In the genomic region with DNA sequence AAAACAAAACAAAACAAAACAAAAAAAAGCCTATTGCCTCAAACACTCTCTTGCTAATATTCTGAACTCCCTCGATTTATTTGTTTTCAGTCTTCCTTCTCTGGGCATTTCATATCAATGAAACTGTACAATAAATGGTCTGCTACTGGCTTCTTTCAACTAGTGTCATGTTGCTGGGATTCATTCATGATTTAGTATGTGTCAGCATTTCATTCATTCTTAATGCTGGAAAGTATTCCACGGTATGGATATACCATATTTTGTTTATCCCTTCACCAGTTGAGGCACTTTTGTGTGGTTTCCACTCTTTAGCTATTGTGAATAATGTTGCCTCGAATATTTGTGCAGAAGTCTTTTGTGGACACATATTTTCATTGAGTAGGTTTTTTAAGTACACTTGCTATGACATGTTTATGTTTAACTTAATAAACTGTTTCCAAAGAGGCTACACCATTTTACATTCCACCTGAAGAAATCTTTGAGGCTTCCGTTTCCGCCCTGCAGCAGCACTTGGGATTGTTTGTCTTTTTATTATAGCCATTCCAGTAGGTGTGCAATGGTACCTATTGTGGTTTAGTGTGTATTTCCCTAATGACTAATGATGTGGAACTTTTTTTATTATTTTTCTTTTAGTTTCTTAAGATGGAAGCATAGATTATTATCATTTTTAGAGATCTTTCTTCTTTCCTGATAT, we compare ENCODE assay signal across 30 cellular contexts.
"Had no signal": no experiment of that assay in that cellular context is flagged by ENCODE, and none has a peak within 500 bp of the region (broad histone marks: within the 10 kb centered on the region; RNA-seq: fewer than 3 reads in every experiment).

No MANE protein-coding gene starts in this region.

- H3K4me1 Mint-ChIP-seq: activated CD4-positive, alpha-beta T cell treated with anti-CD3 and anti-CD28 coated beads for 36 hours; activated CD4-positive, alpha-beta T cell treated with anti-CD3 and anti-CD28 coated beads, Interleukin-2, amount 10 ng/mL, durations not matched to agents 24 days and 14 days; activated CD8-positive, alpha-beta memory T cell treated with anti-CD3 and anti-CD28 coated beads, Interleukin-2, amount 10 ng/mL, durations not matched to agents 7 days and 5 days; activated naive CD4-positive, alpha-beta T cell treated with anti-CD3 and anti-CD28 coated beads, Interleukin-2, amount 50 U/mL, for 24 hours; activated naive CD8-positive, alpha-beta T cell treated with anti-CD3 and anti-CD28 coated beads for 36 hours; activated naive CD8-positive, alpha-beta T cell treated with anti-CD3 and anti-CD28 coated beads, Interleukin-2, amount 50 U/mL, for 24 hours; brain; central memory CD8-positive, alpha-beta T cell had no signal

- H3K9me3 ChIP-seq: ascending aorta, gastrocnemius medialis had no signal

- H3K27me3 ChIP-seq: ascending aorta, breast epithelium, gastrocnemius medialis, heart right ventricle had no signal

- H3K27me3 Mint-ChIP-seq: activated CD4-positive, alpha-beta memory T cell treated with anti-CD3 and anti-CD28 coated beads for 36 hours; activated CD4-positive, alpha-beta T cell treated with anti-CD3 and anti-CD28 coated beads for 36 hours; activated CD4-positive, alpha-beta T cell treated with anti-CD3 and anti-CD28 coated beads, Interleukin-2, amount 10 ng/mL, durations not matched to agents 24 days and 14 days; activated CD8-positive, alpha-beta memory T cell treated with anti-CD3 and anti-CD28 coated beads, Interleukin-2, amount 10 ng/mL, durations not matched to agents 7 days and 5 days; activated naive CD4-positive, alpha-beta T cell treated with anti-CD3 and anti-CD28 coated beads, Interleukin-2, amount 50 U/mL, for 24 hours; activated naive CD8-positive, alpha-beta T cell treated with anti-CD3 and anti-CD28 coated beads for 36 hours; activated naive CD8-positive, alpha-beta T cell treated with anti-CD3 and anti-CD28 coated beads, Interleukin-2, amount 50 U/mL, for 24 hours; central memory CD8-positive, alpha-beta T cell; dendritic cell treated with granulocyte-macrophage colony-stimulating factor and Interleukin-4, amounts not matched to agents 40 ng/mL and 50 ng/mL, for 4 days had no signal

- H3K4me3 Mint-ChIP-seq: activated CD4-positive, alpha-beta memory T cell treated with anti-CD3 and anti-CD28 coated beads for 36 hours; activated CD4-positive, alpha-beta T cell treated with anti-CD3 and anti-CD28 coated beads for 36 hours; activated CD4-positive, alpha-beta T cell treated with anti-CD3 and anti-CD28 coated beads, Interleukin-2, amount 10 ng/mL, durations not matched to agents 24 days and 14 days; activated CD8-positive, alpha-beta memory T cell treated with anti-CD3 and anti-CD28 coated beads, Interleukin-2, amount 10 ng/mL, durations not matched to agents 7 days and 5 days; activated CD8-positive, alpha-beta T cell treated with anti-CD3 and anti-CD28 coated beads, Interleukin-2, amount 10 ng/mL, durations not matched to agents 7 days and 5 days; activated naive CD4-positive, alpha-beta T cell treated with anti-CD3 and anti-CD28 coated beads for 36 hours; activated naive CD4-positive, alpha-beta T cell treated with anti-CD3 and anti-CD28 coated beads, Interleukin-2, amount 50 U/mL, for 24 hours; activated naive CD8-positive, alpha-beta T cell treated with anti-CD3 and anti-CD28 coated beads for 36 hours; activated naive CD8-positive, alpha-beta T cell treated with anti-CD3 and anti-CD28 coated beads, Interleukin-2, amount 50 U/mL, for 24 hours; activated T-helper 1 cell treated with anti-CD3 and anti-CD28 coated beads, Interleukin-12 subunit alpha, Interleukin-12 subunit beta, Interleukin-2, Interleukin-4 antibody, amounts not matched to agents 30 ng/mL and 10 ng/mL and 1 ng/mL, durations not matched to agents 14 hours and 24 hours and 36 hours; brain; central memory CD8-positive, alpha-beta T cell; dendritic cell treated with granulocyte-macrophage colony-stimulating factor and Interleukin-4, amounts not matched to agents 40 ng/mL and 50 ng/mL, for 4 days had no signal

- DNase-seq: activated CD4-positive, alpha-beta memory T cell treated with anti-CD3 and anti-CD28 coated beads for 36 hours; activated CD4-positive, alpha-beta T cell treated with anti-CD3 and anti-CD28 coated beads for 36 hours; activated CD4-positive, alpha-beta T cell treated with anti-CD3 and anti-CD28 coated beads, Interleukin-2, amount 10 ng/mL, durations not matched to agents 24 days and 14 days; activated CD4-positive, CD25-positive, alpha-beta regulatory T cell; activated CD4-positive, CD25-positive, alpha-beta regulatory T cell treated with anti-CD3 and anti-CD28 coated beads, Interleukin-2, amount 50 U/mL, for 72 hours; activated CD8-positive, alpha-beta memory T cell treated with anti-CD3 and anti-CD28 coated beads, Interleukin-2, amount 10 ng/mL, durations not matched to agents 7 days and 5 days; activated CD8-positive, alpha-beta memory T cell treated with anti-CD3 and anti-CD28 coated beads, Interleukin-2, amount 50 U/mL, for 4 hours; activated CD8-positive, alpha-beta T cell treated with anti-CD3 and anti-CD28 coated beads, Interleukin-2, amount 10 ng/mL, durations not matched to agents 7 days and 5 days; activated effector memory CD4-positive, alpha-beta T cell treated with anti-CD3 and anti-CD28 coated beads, Interleukin-2, amount 50 U/mL, for 16 hours; activated naive CD4-positive, alpha-beta T cell treated with anti-CD3 and anti-CD28 coated beads for 36 hours; activated naive CD8-positive, alpha-beta T cell treated with anti-CD3 and anti-CD28 coated beads for 36 hours; activated naive CD8-positive, alpha-beta T cell treated with anti-CD3 and anti-CD28 coated beads, Interleukin-2, amount 50 U/mL, for 24 hours; activated T-cell treated with anti-CD3 and anti-CD28 coated beads, Interleukin-2, amount 50 U/mL, for 1 hour; activated T-cell treated with anti-CD3 and anti-CD28 coated beads, Interleukin-2, amount 50 U/mL, for 48 hours; dorsolateral prefrontal cortex; effector memory CD4-positive, alpha-beta T cell; foreskin fibroblast; gastrocnemius medialis; heart right ventricle; T-helper 2 cell had no signal

- ATAC-seq: activated CD4-positive, alpha-beta T cell treated with anti-CD3 and anti-CD28 coated beads for 36 hours; activated CD8-positive, alpha-beta memory T cell treated with anti-CD3 and anti-CD28 coated beads, Interleukin-2, amount 10 ng/mL, durations not matched to agents 7 days and 5 days; activated CD8-positive, alpha-beta T cell treated with anti-CD3 and anti-CD28 coated beads, Interleukin-2, amount 10 ng/mL, durations not matched to agents 7 days and 5 days; activated naive CD8-positive, alpha-beta T cell treated with anti-CD3 and anti-CD28 coated beads, Interleukin-2, amount 50 U/mL, for 24 hours; esophagus mucosa; gastrocnemius medialis; heart right ventricle had no signal

- H3K27ac Mint-ChIP-seq: activated CD4-positive, alpha-beta memory T cell treated with anti-CD3 and anti-CD28 coated beads for 36 hours; activated CD4-positive, alpha-beta T cell treated with anti-CD3 and anti-CD28 coated beads for 36 hours; activated CD4-positive, alpha-beta T cell treated with anti-CD3 and anti-CD28 coated beads, Interleukin-2, amount 10 ng/mL, durations not matched to agents 24 days and 14 days; activated CD8-positive, alpha-beta memory T cell treated with anti-CD3 and anti-CD28 coated beads, Interleukin-2, amount 10 ng/mL, durations not matched to agents 7 days and 5 days; activated CD8-positive, alpha-beta T cell treated with anti-CD3 and anti-CD28 coated beads, Interleukin-2, amount 10 ng/mL, durations not matched to agents 7 days and 5 days; activated naive CD4-positive, alpha-beta T cell treated with anti-CD3 and anti-CD28 coated beads for 36 hours; activated naive CD4-positive, alpha-beta T cell treated with anti-CD3 and anti-CD28 coated beads, Interleukin-2, amount 50 U/mL, for 24 hours; activated naive CD8-positive, alpha-beta T cell treated with anti-CD3 and anti-CD28 coated beads for 36 hours; activated naive CD8-positive, alpha-beta T cell treated with anti-CD3 and anti-CD28 coated beads, Interleukin-2, amount 50 U/mL, for 24 hours; activated T-helper 1 cell treated with anti-CD3 and anti-CD28 coated beads, Interleukin-12 subunit alpha, Interleukin-12 subunit beta, Interleukin-2, Interleukin-4 antibody, amounts not matched to agents 30 ng/mL and 10 ng/mL and 1 ng/mL, durations not matched to agents 14 hours and 24 hours and 36 hours; activated T-helper 2 cell treated with anti-CD3 and anti-CD28 coated beads, Interferon-gamma antibody, Interleukin-2, Interleukin-4, amounts not matched to agents 10 μg/mL and 5 μg/mL and 100 μg/mL, durations not matched to agents 14 hours and 24 hours and 36 hours; brain; dendritic cell treated with granulocyte-macrophage colony-stimulating factor and Interleukin-4, amounts not matched to agents 40 ng/mL and 50 ng/mL, for 4 days had no signal

- H3K36me3 Mint-ChIP-seq: activated CD4-positive, alpha-beta memory T cell treated with anti-CD3 and anti-CD28 coated beads for 36 hours; activated CD8-positive, alpha-beta memory T cell treated with anti-CD3 and anti-CD28 coated beads, Interleukin-2, amount 10 ng/mL, durations not matched to agents 7 days and 5 days; activated naive CD4-positive, alpha-beta T cell treated with anti-CD3 and anti-CD28 coated beads, Interleukin-2, amount 50 U/mL, for 24 hours; brain had no signal

- H3K27ac ChIP-seq: ascending aorta, breast epithelium, coronary artery, dorsolateral prefrontal cortex, gastrocnemius medialis, heart right ventricle had no signal

- H3K4me1 ChIP-seq: ascending aorta, breast epithelium, gastrocnemius medialis, heart right ventricle had no signal

- H3K4me3 ChIP-seq: ascending aorta, breast epithelium, coronary artery, dorsolateral prefrontal cortex, gastrocnemius medialis, heart right ventricle had no signal

- H3K36me3 ChIP-seq: ascending aorta, breast epithelium, gastrocnemius medialis, heart right ventricle had no signal
